In genomic region chr22:30970356-30970746, GRCh38 we compare ENCODE assay signal across 8 cellular contexts. TPM values are rescaled to one million over a fixed set of nuclear protein-coding genes. Genes with fewer than 3 reads are reported as not detected.
DNase-seq lines count a peak whose midpoint lies in the region; ATAC-seq and TF ChIP-seq lines count a peak whose summit lies in the region.

No MANE protein-coding gene starts in this region.

- no peaks in the 10 kb centered on the region for H3K27me3 Mint-ChIP-seq in stimulated activated naive CD8-positive, alpha-beta T cell treated with anti-CD3 and anti-CD28 coated beads, Interleukin-15, Interleukin-2, amounts not matched to agents 100 ng/mL and 50 ng/mL, for 24 hours

- H3K27ac ChIP-seq in breast epithelium: peak overlapping the region; percentile 4 to 98

- H3K4me3 Mint-ChIP-seq in stimulated activated naive CD8-positive, alpha-beta T cell treated with anti-CD3 and anti-CD28 coated beads, Interleukin-15, Interleukin-2, amounts not matched to agents 100 ng/mL and 50 ng/mL, for 24 hours: peak overlapping the region; percentile 89

- peaks cover 56% of the 10 kb centered on the region for H3K4me1 Mint-ChIP-seq in stimulated activated naive CD8-positive, alpha-beta T cell treated with anti-CD3 and anti-CD28 coated beads, Interleukin-15, Interleukin-2, amounts not matched to agents 100 ng/mL and 50 ng/mL, for 24 hours (ENCODE audit: low read depth)

- H3K36me3 ChIP-seq in breast epithelium: peaks cover 18% of the 10 kb centered on the region

- H3K27me3 ChIP-seq in breast epithelium (no peaks in the 10 kb centered on the region), mononuclear cell (ENCODE audit: insufficient read depth, low read length) (no peaks in the 10 kb centered on the region)

- intact Hi-C loops in breast epithelium (cut with DNase I; ENCODE audit: low total_unique reads): no loop called here

- H3K9me3 ChIP-seq in breast epithelium (peaks cover 40 to 52% of the 10 kb centered on the region in 2 donors), mononuclear cell (ENCODE audit: low read depth, low read length) (peaks cover 47% of the 10 kb centered on the region)

- peaks cover 0 to 9% of the 10 kb centered on the region in 2 donors for H3K4me1 ChIP-seq in breast epithelium
- H3K4me1 ChIP-seq in mononuclear cell (ENCODE audit: insufficient read depth, low read length): peaks cover 24% of the 10 kb centered on the region

- DNase-seq in stimulated activated naive CD8-positive, alpha-beta T cell treated with anti-CD3 and anti-CD28 coated beads, Interleukin-15, Interleukin-2, amounts not matched to agents 100 U/mL and 50 U/mL, for 24 hours: no peak
- DNase-seq in breast epithelium (ENCODE audit: low spot score in 2 of 2) (no peak), putamen (ENCODE audit: low spot score) (no peak), NK-92 (lab: John Stamatoyannopoulos, UW; ENCODE audit: unreplicated experiment) (no peak), NCI-H2107 (lab: John Stamatoyannopoulos, UW) (no peak)

- peaks cover 40% of the 10 kb centered on the region for H3K9me3 Mint-ChIP-seq in stimulated activated naive CD8-positive, alpha-beta T cell treated with anti-CD3 and anti-CD28 coated beads, Interleukin-15, Interleukin-2, amounts not matched to agents 100 ng/mL and 50 ng/mL, for 24 hours

- peak overlapping the region; percentile 84 to 98 (median 86) for H3K4me3 ChIP-seq in breast epithelium
- H3K4me3 ChIP-seq in mononuclear cell (ENCODE audit: low read length): peak overlapping the region; percentile 61

- peak overlapping the region; percentile 82 for H3K27ac Mint-ChIP-seq in stimulated activated naive CD8-positive, alpha-beta T cell treated with anti-CD3 and anti-CD28 coated beads, Interleukin-15, Interleukin-2, amounts not matched to agents 100 ng/mL and 50 ng/mL, for 24 hours

- no peak for ATAC-seq in stimulated activated naive CD8-positive, alpha-beta T cell treated with anti-CD3 and anti-CD28 coated beads, Interleukin-15, Interleukin-2, amounts not matched to agents 100 U/mL and 50 U/mL, for 24 hours
- ATAC-seq in GM18861 (IDR thresholded peaks at IDR 0.05; ENCODE audit: unreplicated experiment): no peak

- no peak for TF ChIP-seq CTCF in breast epithelium (IDR thresholded peaks at IDR 0.05)

- H3K36me3 Mint-ChIP-seq in stimulated activated naive CD8-positive, alpha-beta T cell treated with anti-CD3 and anti-CD28 coated beads, Interleukin-15, Interleukin-2, amounts not matched to agents 100 ng/mL and 50 ng/mL, for 24 hours (ENCODE audit: low read depth): peaks cover 82% of the 10 kb centered on the region

- no peak for TF ChIP-seq POLR2A in breast epithelium (IDR thresholded peaks at IDR 0.05)

RNA-seq across cellular contexts. Expression of gene TUG1, which starts 1.3 kb away (rescaled TPM):
- 100 to 1,000 TPM in 1 of 3 donors, 10 to 100 TPM in 2; 59.7 to 116 (median 84.9) TPM for total RNA-seq in breast epithelium
- 82.0 TPM for total RNA-seq in mononuclear cell

RNA-seq across cellular contexts. Expression of gene MORC2, which starts 1.8 kb away (rescaled TPM):
- total RNA-seq in breast epithelium (10 to 100 TPM; 12.8 to 22.9 (median 19.6) TPM), mononuclear cell (12.9 TPM)
